In genomic region chr19:17616961-17617806, GRCh38 we compare ENCODE assay signal across 1 cellular context.
A peak's percentile ranks its signal among the peaks of the same experiment; 100 is the strongest.
TF ChIP-seq lines count a peak whose summit lies in the region.

No MANE protein-coding gene starts in this region.

TF ChIP-seq in HepG2, 621 proteins besides CTCF, POLR2A, EP300 and RAD21 (continued from another document and continues in another):
- TF ChIP-seq ZBTB26 (CRISPR knock-in tag; IDR thresholded peaks at IDR 0.05; ENCODE audit: borderline replicate concordance) (no peak), ZBTB21 (CRISPR knock-in tag; IDR thresholded peaks at IDR 0.05) (peak; percentile 94), CREB1 (IDR thresholded peaks at IDR 0.05) (peak; percentile 99), CREB1 (CRISPR knock-in tag; IDR thresholded peaks at IDR 0.05) (peak; percentile 96), ZFYVE20 (CRISPR knock-in tag; IDR thresholded peaks at IDR 0.05; ENCODE audit: borderline replicate concordance, low read depth) (no peak), MEIS1 (CRISPR knock-in tag; IDR thresholded peaks at IDR 0.05; ENCODE audit: borderline replicate concordance) (no peak), ZNF530 (CRISPR knock-in tag; IDR thresholded peaks at IDR 0.05; ENCODE audit: low read depth) (no peak), CEBPG (CRISPR knock-in tag; IDR thresholded peaks at IDR 0.05) (no peak), MED13 (CRISPR knock-in tag; IDR thresholded peaks at IDR 0.05) (no peak), RFX5 (IDR thresholded peaks at IDR 0.05; ENCODE audit: low read depth, low read length) (peak; percentile 52; the same call in 1 of the 2 replicates), MIXL1 (CRISPR knock-in tag; IDR thresholded peaks at IDR 0.05) (no peak), THRA (CRISPR knock-in tag; IDR thresholded peaks at IDR 0.05; ENCODE audit: borderline replicate concordance) (no peak), CENPT (CRISPR knock-in tag; IDR thresholded peaks at IDR 0.05; ENCODE audit: low read depth) (no peak), SP1 (IDR thresholded peaks at IDR 0.05) (no peak), SP1 (CRISPR knock-in tag; IDR thresholded peaks at IDR 0.05) (peak; percentile 28; the same call in 1 of the 2 replicates), NR2F1 (CRISPR knock-in tag; IDR thresholded peaks at IDR 0.05) (peak in 1 of 2 experiments; percentile 64; a peak in 1 of 4 replicates), NR3C1 (CRISPR knock-in tag; IDR thresholded peaks at IDR 0.05) (no peak), HOXA9 (CRISPR knock-in tag; IDR thresholded peaks at IDR 0.05; ENCODE audit: borderline replicate concordance) (no peak), ZBTB46 (CRISPR knock-in tag; IDR thresholded peaks at IDR 0.05; ENCODE audit: borderline replicate concordance) (no peak), ZNF225 (CRISPR knock-in tag; IDR thresholded peaks at IDR 0.05) (no peak), MAFG (CRISPR knock-in tag; IDR thresholded peaks at IDR 0.05) (no peak), ZFX (CRISPR knock-in tag; IDR thresholded peaks at IDR 0.05; ENCODE audit: low read depth) (no peak), HNRNPK (IDR thresholded peaks at IDR 0.05; ENCODE audit: low read depth, low read length, poor library complexity, severe bottlenecking) (no peak), CAMTA2 (CRISPR knock-in tag; IDR thresholded peaks at IDR 0.05; ENCODE audit: borderline replicate concordance) (no peak), ATF1 (CRISPR knock-in tag; IDR thresholded peaks at IDR 0.05) (peak; percentile 89), RNF2 (conservative IDR thresholded peaks at IDR 0.05; ENCODE audit: low read depth) (no peak), FOXM1 (CRISPR knock-in tag; IDR thresholded peaks at IDR 0.05) (no peak), ARID2 (CRISPR knock-in tag; IDR thresholded peaks at IDR 0.05; ENCODE audit: borderline replicate concordance) (no peak), AHDC1 (CRISPR knock-in tag; IDR thresholded peaks at IDR 0.05; ENCODE audit: borderline replicate concordance) (no peak), ZNF281 (CRISPR knock-in tag; IDR thresholded peaks at IDR 0.05; ENCODE audit: borderline replicate concordance) (peak; percentile 42; the same call in 1 of the 2 replicates), ZMYM3 (CRISPR knock-in tag; IDR thresholded peaks at IDR 0.05) (no peak), HDAC6 (IDR thresholded peaks at IDR 0.05; ENCODE audit: low read depth, low read length) (no peak), ZNF496 (CRISPR knock-in tag; IDR thresholded peaks at IDR 0.05; ENCODE audit: insufficient replicate concordance) (no peak), RFX3 (CRISPR knock-in tag; IDR thresholded peaks at IDR 0.05) (no peak), ZFP41 (CRISPR knock-in tag; IDR thresholded peaks at IDR 0.05; ENCODE audit: borderline replicate concordance) (no peak), FOXA3 (CRISPR knock-in tag; IDR thresholded peaks at IDR 0.05) (no peak), ATF7 (IDR thresholded peaks at IDR 0.05) (peak; percentile 94), ATF7 (CRISPR knock-in tag; IDR thresholded peaks at IDR 0.05) (no peak), TGIF2 (CRISPR knock-in tag; IDR thresholded peaks at IDR 0.05) (0 out of 2 replicates have a peak, but pooled peaks have one; percentile 15), MEIS2 (CRISPR knock-in tag; IDR thresholded peaks at IDR 0.05) (0 out of 2 replicates have a peak, but pooled peaks have one; percentile 18), HNF4A (CRISPR knock-in tag; IDR thresholded peaks at IDR 0.05) (no peak), ZC3H13 (CRISPR knock-in tag; IDR thresholded peaks at IDR 0.05) (no peak), ZNF292 (CRISPR knock-in tag; IDR thresholded peaks at IDR 0.05; ENCODE audit: borderline replicate concordance, low read depth) (no peak), NCOR1 (IDR thresholded peaks at IDR 0.05; ENCODE audit: borderline replicate concordance, low read length) (peak; percentile 21; the same call in 1 of the 2 replicates), KLF13 (CRISPR knock-in tag; IDR thresholded peaks at IDR 0.05) (no peak), MXD4 (CRISPR knock-in tag; IDR thresholded peaks at IDR 0.05) (no peak), ERF (CRISPR knock-in tag; IDR thresholded peaks at IDR 0.05) (no peak), ZNF891 (CRISPR knock-in tag; IDR thresholded peaks at IDR 0.05) (no peak), SP4 (CRISPR knock-in tag; IDR thresholded peaks at IDR 0.05) (peak; percentile 17; the same call in 1 of the 2 replicates), ZSCAN25 (CRISPR knock-in tag; IDR thresholded peaks at IDR 0.05) (no peak), ZNF446 (CRISPR knock-in tag; IDR thresholded peaks at IDR 0.05) (no peak), NFYC (CRISPR knock-in tag; IDR thresholded peaks at IDR 0.05) (peak; percentile 59)
- TF ChIP-seq, protein P1, sequence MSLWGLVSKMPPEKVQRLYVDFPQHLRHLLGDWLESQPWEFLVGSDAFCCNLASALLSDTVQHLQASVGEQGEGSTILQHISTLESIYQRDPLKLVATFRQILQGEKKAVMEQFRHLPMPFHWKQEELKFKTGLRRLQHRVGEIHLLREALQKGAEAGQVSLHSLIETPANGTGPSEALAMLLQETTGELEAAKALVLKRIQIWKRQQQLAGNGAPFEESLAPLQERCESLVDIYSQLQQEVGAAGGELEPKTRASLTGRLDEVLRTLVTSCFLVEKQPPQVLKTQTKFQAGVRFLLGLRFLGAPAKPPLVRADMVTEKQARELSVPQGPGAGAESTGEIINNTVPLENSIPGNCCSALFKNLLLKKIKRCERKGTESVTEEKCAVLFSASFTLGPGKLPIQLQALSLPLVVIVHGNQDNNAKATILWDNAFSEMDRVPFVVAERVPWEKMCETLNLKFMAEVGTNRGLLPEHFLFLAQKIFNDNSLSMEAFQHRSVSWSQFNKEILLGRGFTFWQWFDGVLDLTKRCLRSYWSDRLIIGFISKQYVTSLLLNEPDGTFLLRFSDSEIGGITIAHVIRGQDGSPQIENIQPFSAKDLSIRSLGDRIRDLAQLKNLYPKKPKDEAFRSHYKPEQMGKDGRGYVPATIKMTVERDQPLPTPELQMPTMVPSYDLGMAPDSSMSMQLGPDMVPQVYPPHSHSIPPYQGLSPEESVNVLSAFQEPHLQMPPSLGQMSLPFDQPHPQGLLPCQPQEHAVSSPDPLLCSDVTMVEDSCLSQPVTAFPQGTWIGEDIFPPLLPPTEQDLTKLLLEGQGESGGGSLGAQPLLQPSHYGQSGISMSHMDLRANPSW (CRISPR knock-in tag; IDR thresholded peaks at IDR 0.05; ENCODE audit: borderline replicate concordance) = no peak
- TF ChIP-seq, protein P2, sequence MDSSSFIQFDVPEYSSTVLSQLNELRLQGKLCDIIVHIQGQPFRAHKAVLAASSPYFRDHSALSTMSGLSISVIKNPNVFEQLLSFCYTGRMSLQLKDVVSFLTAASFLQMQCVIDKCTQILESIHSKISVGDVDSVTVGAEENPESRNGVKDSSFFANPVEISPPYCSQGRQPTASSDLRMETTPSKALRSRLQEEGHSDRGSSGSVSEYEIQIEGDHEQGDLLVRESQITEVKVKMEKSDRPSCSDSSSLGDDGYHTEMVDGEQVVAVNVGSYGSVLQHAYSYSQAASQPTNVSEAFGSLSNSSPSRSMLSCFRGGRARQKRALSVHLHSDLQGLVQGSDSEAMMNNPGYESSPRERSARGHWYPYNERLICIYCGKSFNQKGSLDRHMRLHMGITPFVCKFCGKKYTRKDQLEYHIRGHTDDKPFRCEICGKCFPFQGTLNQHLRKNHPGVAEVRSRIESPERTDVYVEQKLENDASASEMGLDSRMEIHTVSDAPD (CRISPR knock-in tag; IDR thresholded peaks at IDR 0.05) = no peak
- TF ChIP-seq, protein P3, sequence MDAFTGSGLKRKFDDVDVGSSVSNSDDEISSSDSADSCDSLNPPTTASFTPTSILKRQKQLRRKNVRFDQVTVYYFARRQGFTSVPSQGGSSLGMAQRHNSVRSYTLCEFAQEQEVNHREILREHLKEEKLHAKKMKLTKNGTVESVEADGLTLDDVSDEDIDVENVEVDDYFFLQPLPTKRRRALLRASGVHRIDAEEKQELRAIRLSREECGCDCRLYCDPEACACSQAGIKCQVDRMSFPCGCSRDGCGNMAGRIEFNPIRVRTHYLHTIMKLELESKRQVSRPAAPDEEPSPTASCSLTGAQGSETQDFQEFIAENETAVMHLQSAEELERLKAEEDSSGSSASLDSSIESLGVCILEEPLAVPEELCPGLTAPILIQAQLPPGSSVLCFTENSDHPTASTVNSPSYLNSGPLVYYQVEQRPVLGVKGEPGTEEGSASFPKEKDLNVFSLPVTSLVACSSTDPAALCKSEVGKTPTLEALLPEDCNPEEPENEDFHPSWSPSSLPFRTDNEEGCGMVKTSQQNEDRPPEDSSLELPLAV (CRISPR knock-in tag; conservative IDR thresholded peaks at IDR 0.05; ENCODE audit: low read depth) = no peak
